Comparison of ENCODE assay signal across 8 cellular contexts in genomic region chr20:45044084-45044573, GRCh38. TPM values are rescaled to one million over a fixed set of nuclear protein-coding genes. Genes with fewer than 3 reads are reported as not detected.
DNase-seq lines count a peak whose midpoint lies in the region; ATAC-seq, FAIRE-seq and TF ChIP-seq lines count a peak whose summit lies in the region.

No MANE protein-coding gene starts in this region.

- peak overlapping the region; percentile 16 for H3K9ac ChIP-seq in mesenchymal stem cell (ENCODE audit: low read length)

- H3K27me3 ChIP-seq in mesenchymal stem cell (ENCODE audit: control insufficient read depth in 1 of 2, insufficient read depth in 1 of 2, low read length in 2 of 2): no peaks in the 10 kb centered on the region
- no peaks in the 10 kb centered on the region for H3K27me3 ChIP-seq in aorta (ENCODE audit: control insufficient read depth in 1 of 2, insufficient read depth in 2 of 2, low read length in 1 of 2)

- peak overlapping the region in 4 of 7 donors; percentile 6 to 74 (median 35) for H3K27ac Mint-ChIP-seq in CD14-positive monocyte
- H3K27ac Mint-ChIP-seq in effector memory CD8-positive, alpha-beta T cell: peak overlapping the region; percentile 64 to 84

- peak; percentile 88 for ATAC-seq in effector memory CD8-positive, alpha-beta T cell (replicated peaks)
- peak; percentile 77 for ATAC-seq in aorta (ENCODE audit: low FRiP score)

- no peak overlapping the region for H2BK120ac ChIP-seq in mesenchymal stem cell (ENCODE audit: low read depth, low read length)

- 28% methylated on average over 4 of the region's 5 CpGs for WGBS in mesenchymal stem cell
- 19 to 22% methylated on average over 5 of the region's 5 CpGs for WGBS in aorta, 2 donors

- H3K4me3 ChIP-seq in mesenchymal stem cell (ENCODE audit: insufficient read depth in 1 of 2, low read depth in 1 of 2, low read length in 2 of 2): no peak overlapping the region
- no peak overlapping the region for H3K4me3 ChIP-seq in aorta (ENCODE audit: low read length in 2 of 2)

- no peak overlapping the region for H3K4me3 Mint-ChIP-seq in CD14-positive monocyte
- no peak overlapping the region for H3K4me3 Mint-ChIP-seq in effector memory CD8-positive, alpha-beta T cell

- FAIRE-seq in GM12891 (lab: Jason Lieb, UNC): peak; percentile 5

- peaks cover 37% of the 10 kb centered on the region for H3K4me1 Mint-ChIP-seq in CD14-positive monocyte
- peaks cover 46 to 51% of the 10 kb centered on the region in 2 donors for H3K4me1 Mint-ChIP-seq in effector memory CD8-positive, alpha-beta T cell (ENCODE audit: low read depth in 2 of 2)

- no peak overlapping the region for H3K4ac ChIP-seq in mesenchymal stem cell (ENCODE audit: low read depth in 1 of 2, low read length in 2 of 2)

- H3K14ac ChIP-seq in mesenchymal stem cell (ENCODE audit: low read length in 2 of 2): no peak overlapping the region

- H2AK5ac ChIP-seq in mesenchymal stem cell (ENCODE audit: low read length, severe bottlenecking): no peak overlapping the region

- H2BK12ac ChIP-seq in mesenchymal stem cell (ENCODE audit: low read length in 2 of 2): no peak overlapping the region

- no peak overlapping the region for H2AFZ ChIP-seq in mesenchymal stem cell (ENCODE audit: low read depth, low read length)

- H3K79me1 ChIP-seq in mesenchymal stem cell (replicated peaks; ENCODE audit: low read length, poor library complexity, severe bottlenecking): peaks cover 14% of the 10 kb centered on the region

- peaks cover 3% of the 10 kb centered on the region for H3K4me1 ChIP-seq in mesenchymal stem cell (ENCODE audit: control insufficient read depth, insufficient read depth, low read depth, low read length)
- no peaks in the 10 kb centered on the region for H3K4me1 ChIP-seq in aorta (ENCODE audit: control insufficient read depth in 1 of 2, insufficient read depth in 2 of 2, low read length in 2 of 2)

- intact Hi-C loops in CD14-positive monocyte (cut with micrococcal nuclease) (loop anchor here (2.0 to 10.0 kb wide), 2 partner anchors 51 kb away; no protein-coding TSS in a partner anchor), aorta (cut with DNase I) (loop anchor here (5.0 to 10.0 kb wide), 3 partner anchors 51 to 248 kb away; no protein-coding TSS in a partner anchor)

- H3K4me2 ChIP-seq in mesenchymal stem cell (ENCODE audit: low read length, poor library complexity, severe bottlenecking): no peak overlapping the region

- no peak overlapping the region for H2BK5ac ChIP-seq in mesenchymal stem cell (ENCODE audit: low read depth, low read length, poor library complexity, severe bottlenecking)

- H3K23ac ChIP-seq in mesenchymal stem cell (ENCODE audit: low read length in 2 of 2): no peak overlapping the region

- H3K27me3 Mint-ChIP-seq in CD14-positive monocyte (ENCODE audit: low read depth in 3 of 3): no peaks in the 10 kb centered on the region
- no peaks in the 10 kb centered on the region for H3K27me3 Mint-ChIP-seq in effector memory CD8-positive, alpha-beta T cell

- no peak overlapping the region for H3K27ac ChIP-seq in mesenchymal stem cell (ENCODE audit: low read length, poor library complexity, severe bottlenecking)
- no peak overlapping the region for H3K27ac ChIP-seq in aorta (ENCODE audit: low read depth in 1 of 2, low read length in 2 of 2)

- H3K36me3 Mint-ChIP-seq in CD14-positive monocyte: peaks cover 54 to 60% of the 10 kb centered on the region in 2 donors
- H3K36me3 Mint-ChIP-seq in effector memory CD8-positive, alpha-beta T cell (ENCODE audit: insufficient read depth): peaks cover 65% of the 10 kb centered on the region

- TF ChIP-seq POLR2A in GM12891 (IDR thresholded peaks at IDR 0.05; ENCODE audit: low read depth, low read length): no peak

- H3K9me3 Mint-ChIP-seq in CD14-positive monocyte: peaks cover 0 to 5% (median 3%) of the 10 kb centered on the region in 7 donors
- H3K9me3 Mint-ChIP-seq in effector memory CD8-positive, alpha-beta T cell: no peaks in the 10 kb centered on the region

- H3K36me3 ChIP-seq in mesenchymal stem cell (ENCODE audit: control insufficient read depth in 1 of 2, insufficient read depth in 2 of 2, low read depth in 1 of 2, low read length in 2 of 2): no peaks in the 10 kb centered on the region
- no peaks in the 10 kb centered on the region for H3K36me3 ChIP-seq in aorta (ENCODE audit: control insufficient read depth in 1 of 2, insufficient read depth in 2 of 2, low read length in 1 of 2)

- no peak overlapping the region for H2BK15ac ChIP-seq in mesenchymal stem cell (ENCODE audit: low read depth, poor library complexity, severe bottlenecking)

- no peaks in the 10 kb centered on the region for H3K9me3 ChIP-seq in mesenchymal stem cell (ENCODE audit: control insufficient read depth, low read length)
- H3K9me3 ChIP-seq in aorta (ENCODE audit: control insufficient read depth, low read length): no peaks in the 10 kb centered on the region

- H4K8ac ChIP-seq in mesenchymal stem cell (ENCODE audit: low read length): no peak overlapping the region

- DNase-seq in CD14-positive monocyte (ENCODE audit: low spot score) (no peak), GM12891 (ENCODE audit: insufficient read length, low spot score) (no peak), NCI-H2029 (lab: John Stamatoyannopoulos, UW) (peak; percentile 73), T-helper 22 cell (ENCODE audit: low read depth) (peak; percentile 11), mesenchymal stem cell (peak; percentile 83), aorta (no peak), GOT3 (lab: John Stamatoyannopoulos, UW) (no peak)
- peak; percentile 44 to 57 (median 53) for DNase-seq in effector memory CD8-positive, alpha-beta T cell

- H4K91ac ChIP-seq in mesenchymal stem cell (ENCODE audit: low read length): no peak overlapping the region

- TF ChIP-seq CTCF in CD14-positive monocyte (IDR thresholded peaks at IDR 0.05): peak; percentile 84

- no peak overlapping the region for H3K18ac ChIP-seq in mesenchymal stem cell (ENCODE audit: low read depth in 1 of 2, low read length in 2 of 2)

TF ChIP-seq in GM12891, 5 proteins besides CTCF, POLR2A, EP300 and RAD21:
- TF ChIP-seq POU2F2 (IDR thresholded peaks at IDR 0.05; ENCODE audit: low read depth, low read length) (no peak), POLR2AphosphoS5 (IDR thresholded peaks at IDR 0.05; ENCODE audit: low read depth, low read length) (no peak), PAX5 (IDR thresholded peaks at IDR 0.05; ENCODE audit: insufficient read depth, low read length, severe bottlenecking) (no peak), SPI1 (IDR thresholded peaks at IDR 0.05; ENCODE audit: low read depth, low read length) (no peak), TAF1 (IDR thresholded peaks at IDR 0.05; ENCODE audit: low read depth, low read length) (no peak)
TF ChIP-seq in GM12891: peak in this region for 0.

RNA-seq across cellular contexts. Expression of gene KCNS1, which starts 56.8 kb away (rescaled TPM):
- polyA plus RNA-seq in CD14-positive monocyte: under 1 TPM in 1 of 2 donors, not detected in 1; 0.23 TPM
- not detected for polyA plus RNA-seq in GM12891 (2012; ENCODE audit: low read depth, missing spikeins)
- 0.03 TPM for polyA plus RNA-seq in mesenchymal stem cell (2013, experiment 1 of 2)
- polyA plus RNA-seq in mesenchymal stem cell (2013, experiment 2 of 2): 0.01 TPM
- not detected for total RNA-seq in aorta
- polyA plus RNA-seq in aorta: not detected

Comparison
In these comparisons a context has a peak if more than half of its experiments do, and no peak if none do; other contexts are left out.
1. DNase-seq: peak in NCI-H2029 (single experiment), T-helper 22 cell (single experiment), effector memory CD8-positive, alpha-beta T cell (3 of 3) and mesenchymal stem cell (single experiment); none in CD14-positive monocyte (single experiment), GM12891 (single experiment), aorta (0 of 2) and GOT3 (single experiment).